In genomic region chr5:149581192-149581861, GRCh38 we compare ENCODE assay signal across 1 cellular context.
TF ChIP-seq lines count a peak whose summit lies in the region.

ARHGEF37 (plus strand) TSS chr5:149581498; CDS start chr5:149597770, 16,272 bp downstream.

TF ChIP-seq in HepG2, 621 proteins besides CTCF, POLR2A, EP300 and RAD21 (continued from another document and continues in another):
- TF ChIP-seq BCL3 (CRISPR knock-in tag; IDR thresholded peaks at IDR 0.05) (0 out of 2 replicates have a peak, but pooled peaks have one; percentile 28), MTERF4 (CRISPR knock-in tag; IDR thresholded peaks at IDR 0.05) (no peak), MZF1 (CRISPR knock-in tag; IDR thresholded peaks at IDR 0.05; ENCODE audit: borderline replicate concordance) (no peak), ZNF296 (CRISPR knock-in tag; conservative IDR thresholded peaks at IDR 0.05) (no peak), ZMYM4 (CRISPR knock-in tag; IDR thresholded peaks at IDR 0.05) (peak; percentile 42; the same call in 1 of the 2 replicates), MAFG (CRISPR knock-in tag; IDR thresholded peaks at IDR 0.05) (no peak), ZNF768 (CRISPR knock-in tag; IDR thresholded peaks at IDR 0.05) (peak; percentile 31; the same call in 1 of the 2 replicates), ZNF274 (CRISPR knock-in tag; IDR thresholded peaks at IDR 0.05) (peak; percentile 44; the same call in 1 of the 2 replicates), HMGA1 (CRISPR knock-in tag; conservative IDR thresholded peaks at IDR 0.05) (no peak), HNRNPLL (IDR thresholded peaks at IDR 0.05; ENCODE audit: low read depth, low read length, poor library complexity, severe bottlenecking) (peak; percentile 64), MTA1 (CRISPR knock-in tag; IDR thresholded peaks at IDR 0.05; ENCODE audit: borderline replicate concordance) (peak; percentile 33; the same call in 1 of the 2 replicates), BRF2 (CRISPR knock-in tag; IDR thresholded peaks at IDR 0.05) (0 out of 2 replicates have a peak, but pooled peaks have one; percentile 39), YEATS2 (CRISPR knock-in tag; IDR thresholded peaks at IDR 0.05; ENCODE audit: borderline replicate concordance) (no peak), DPF2 (CRISPR knock-in tag; IDR thresholded peaks at IDR 0.05; ENCODE audit: borderline replicate concordance, low read depth) (no peak), HMGXB3 (CRISPR knock-in tag; IDR thresholded peaks at IDR 0.05; ENCODE audit: borderline replicate concordance) (no peak), TAF15 (IDR thresholded peaks at IDR 0.05; ENCODE audit: low read depth, low read length, poor library complexity, severe bottlenecking) (no peak), POLR2AphosphoS2 (IDR thresholded peaks at IDR 0.05; ENCODE audit: low read depth, low read length) (no peak), TRAFD1 (CRISPR knock-in tag; IDR thresholded peaks at IDR 0.05; ENCODE audit: borderline replicate concordance) (no peak), ZNF512 (CRISPR knock-in tag; IDR thresholded peaks at IDR 0.05) (no peak), HHEX (CRISPR knock-in tag; IDR thresholded peaks at IDR 0.05) (no peak), E2F5 (CRISPR knock-in tag; conservative IDR thresholded peaks at IDR 0.05) (no peak), ASH2L (IDR thresholded peaks at IDR 0.05; ENCODE audit: insufficient read length, low read depth, low read length) (no peak), ZNF703 (CRISPR knock-in tag; IDR thresholded peaks at IDR 0.05; ENCODE audit: borderline replicate concordance) (no peak), NR2F6 (IDR thresholded peaks at IDR 0.05) (no peak), NR2F6 (CRISPR knock-in tag; IDR thresholded peaks at IDR 0.05) (no peak), ZNF333 (CRISPR knock-in tag; IDR thresholded peaks at IDR 0.05; ENCODE audit: borderline replicate concordance) (no peak), TBX2 (CRISPR knock-in tag; IDR thresholded peaks at IDR 0.05; ENCODE audit: borderline replicate concordance) (peak; percentile 44; the same call in 1 of the 2 replicates), AGO1 (IDR thresholded peaks at IDR 0.05; ENCODE audit: low read depth, low read length, poor library complexity, severe bottlenecking) (peak; percentile 52), KMT2B (CRISPR knock-in tag; IDR thresholded peaks at IDR 0.05) (no peak), ZNF83 (CRISPR knock-in tag; IDR thresholded peaks at IDR 0.05; ENCODE audit: borderline replicate concordance) (no peak), ZSCAN22 (CRISPR knock-in tag; IDR thresholded peaks at IDR 0.05) (no peak), ARID4A (CRISPR knock-in tag; IDR thresholded peaks at IDR 0.05; ENCODE audit: borderline replicate concordance) (peak; percentile 14; the same call in 1 of the 2 replicates), UBTF (CRISPR knock-in tag; IDR thresholded peaks at IDR 0.05) (peak; percentile 42; the same call in 1 of the 2 replicates), DMTF1 (CRISPR knock-in tag; IDR thresholded peaks at IDR 0.05) (no peak), NR1H2 (CRISPR knock-in tag; IDR thresholded peaks at IDR 0.05; ENCODE audit: borderline replicate concordance, low read depth) (no peak)
